Comparison of ENCODE assay signal across 1 cellular context in the genomic region with DNA sequence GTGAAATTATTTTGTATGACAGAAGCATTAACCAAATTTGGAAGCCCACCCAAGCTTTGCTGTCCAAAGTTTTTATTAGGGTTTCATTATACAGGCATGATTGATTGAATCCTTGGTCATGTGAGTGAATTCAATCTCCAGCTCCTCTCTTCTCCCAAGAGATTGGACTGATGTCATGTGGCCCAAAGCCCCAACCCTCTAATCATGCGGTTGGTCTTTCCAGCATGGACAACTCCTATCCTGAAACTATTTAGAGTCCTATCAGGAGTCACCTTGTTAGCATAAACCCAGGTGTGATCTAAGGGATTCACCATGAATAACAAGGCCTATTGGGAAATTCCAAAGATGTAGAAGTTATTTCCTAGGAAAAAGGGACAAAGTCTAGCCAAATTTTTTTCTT.
TF ChIP-seq lines count a peak whose summit lies in the region.

No MANE protein-coding gene starts in this region.

TF ChIP-seq in IMR-90, 13 proteins besides CTCF, POLR2A, EP300 and RAD21 (continued from another document):
- TF ChIP-seq SMC3 (IDR thresholded peaks at IDR 0.05; ENCODE audit: low read depth, low read length) (no peak), RFX5 (IDR thresholded peaks at IDR 0.05; ENCODE audit: low read depth, low read length) (no peak), MAZ (IDR thresholded peaks at IDR 0.05; ENCODE audit: borderline replicate concordance, low read depth, low read length) (no peak), NFE2L2 (IDR thresholded peaks at IDR 0.05; ENCODE audit: low read depth, low read length) (no peak), MAFK (IDR thresholded peaks at IDR 0.05; ENCODE audit: low read depth, low read length) (no peak), CHD1 (IDR thresholded peaks at IDR 0.05; ENCODE audit: low read depth, low read length) (no peak), BHLHE40 (IDR thresholded peaks at IDR 0.05; ENCODE audit: low read depth, low read length) (no peak), RCOR1 (IDR thresholded peaks at IDR 0.05; ENCODE audit: insufficient replicate concordance, low read length) (no peak), MXI1 (IDR thresholded peaks at IDR 0.05; ENCODE audit: borderline replicate concordance, low read depth, low read length) (no peak)
- TF ChIP-seq, protein P1, sequence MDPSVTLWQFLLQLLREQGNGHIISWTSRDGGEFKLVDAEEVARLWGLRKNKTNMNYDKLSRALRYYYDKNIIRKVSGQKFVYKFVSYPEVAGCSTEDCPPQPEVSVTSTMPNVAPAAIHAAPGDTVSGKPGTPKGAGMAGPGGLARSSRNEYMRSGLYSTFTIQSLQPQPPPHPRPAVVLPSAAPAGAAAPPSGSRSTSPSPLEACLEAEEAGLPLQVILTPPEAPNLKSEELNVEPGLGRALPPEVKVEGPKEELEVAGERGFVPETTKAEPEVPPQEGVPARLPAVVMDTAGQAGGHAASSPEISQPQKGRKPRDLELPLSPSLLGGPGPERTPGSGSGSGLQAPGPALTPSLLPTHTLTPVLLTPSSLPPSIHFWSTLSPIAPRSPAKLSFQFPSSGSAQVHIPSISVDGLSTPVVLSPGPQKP (IDR thresholded peaks at IDR 0.05; ENCODE audit: borderline replicate concordance, low read depth, low read length) = no peak
- TF ChIP-seq, protein P2, sequence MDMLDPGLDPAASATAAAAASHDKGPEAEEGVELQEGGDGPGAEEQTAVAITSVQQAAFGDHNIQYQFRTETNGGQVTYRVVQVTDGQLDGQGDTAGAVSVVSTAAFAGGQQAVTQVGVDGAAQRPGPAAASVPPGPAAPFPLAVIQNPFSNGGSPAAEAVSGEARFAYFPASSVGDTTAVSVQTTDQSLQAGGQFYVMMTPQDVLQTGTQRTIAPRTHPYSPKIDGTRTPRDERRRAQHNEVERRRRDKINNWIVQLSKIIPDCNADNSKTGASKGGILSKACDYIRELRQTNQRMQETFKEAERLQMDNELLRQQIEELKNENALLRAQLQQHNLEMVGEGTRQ (IDR thresholded peaks at IDR 0.05; ENCODE audit: low read depth, low read length) = no peak
